ENCODE assay signal across 2 cellular contexts in genomic region chr19:48651682-48652046, GRCh38.
TF ChIP-seq lines count a peak whose summit lies in the region.

No MANE protein-coding gene starts in this region.

TF ChIP-seq in GM23338, 12 proteins besides CTCF, POLR2A, EP300 and RAD21:
- TF ChIP-seq NANOG (IDR thresholded peaks at IDR 0.05; ENCODE audit: borderline replicate concordance) (no peak), ZNF462 (CRISPR knock-in tag; IDR thresholded peaks at IDR 0.05) (no peak), JUNB (IDR thresholded peaks at IDR 0.05; ENCODE audit: unreplicated experiment) (no peak), STAT1 (IDR thresholded peaks at IDR 0.05; ENCODE audit: unreplicated experiment) (no peak), EZH2phosphoT487 (IDR thresholded peaks at IDR 0.05; ENCODE audit: unreplicated experiment) (no peak), POLR2AphosphoS5 (IDR thresholded peaks at IDR 0.05; ENCODE audit: low read depth) (no peak), CREB1 (CRISPR knock-in tag; IDR thresholded peaks at IDR 0.05; ENCODE audit: low read depth) (no peak), REST (IDR thresholded peaks at IDR 0.05; ENCODE audit: unreplicated experiment) (no peak), ZNF331 (CRISPR knock-in tag; IDR thresholded peaks at IDR 0.05; ENCODE audit: low read depth) (no peak), ETS1 (IDR thresholded peaks at IDR 0.05) (no peak), ZNF114 (CRISPR knock-in tag; IDR thresholded peaks at IDR 0.05) (no peak), EZH2 (IDR thresholded peaks at IDR 0.05; ENCODE audit: low read depth, unreplicated experiment) (no peak)

TF ChIP-seq in H1, 55 proteins besides CTCF, POLR2A, EP300 and RAD21:
- no peak for TF ChIP-seq RNF2 (IDR thresholded peaks at IDR 0.05; ENCODE audit: borderline replicate concordance, low read depth, low read length, missing control alignments, poor library complexity, severe bottlenecking)
- TF ChIP-seq, protein P1, sequence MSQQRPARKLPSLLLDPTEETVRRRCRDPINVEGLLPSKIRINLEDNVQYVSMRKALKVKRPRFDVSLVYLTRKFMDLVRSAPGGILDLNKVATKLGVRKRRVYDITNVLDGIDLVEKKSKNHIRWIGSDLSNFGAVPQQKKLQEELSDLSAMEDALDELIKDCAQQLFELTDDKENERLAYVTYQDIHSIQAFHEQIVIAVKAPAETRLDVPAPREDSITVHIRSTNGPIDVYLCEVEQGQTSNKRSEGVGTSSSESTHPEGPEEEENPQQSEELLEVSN (IDR thresholded peaks at IDR 0.05), result no peak
- TF ChIP-seq CEBPB (IDR thresholded peaks at IDR 0.05; ENCODE audit: low read depth, low read length), result no peak
- no peak for TF ChIP-seq RXRA (IDR thresholded peaks at IDR 0.05; ENCODE audit: insufficient read depth, low read depth, low read length)
- TF ChIP-seq, protein P2, sequence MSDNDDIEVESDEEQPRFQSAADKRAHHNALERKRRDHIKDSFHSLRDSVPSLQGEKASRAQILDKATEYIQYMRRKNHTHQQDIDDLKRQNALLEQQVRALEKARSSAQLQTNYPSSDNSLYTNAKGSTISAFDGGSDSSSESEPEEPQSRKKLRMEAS (IDR thresholded peaks at IDR 0.05), result no peak
- no peak for TF ChIP-seq SP4 (IDR thresholded peaks at IDR 0.05; ENCODE audit: low read length)
- TF ChIP-seq GTF2F1 (IDR thresholded peaks at IDR 0.05; ENCODE audit: borderline replicate concordance, low read depth, low read length), result no peak
- no peak for TF ChIP-seq TAF1 (IDR thresholded peaks at IDR 0.05; ENCODE audit: low read depth, low read length)
- no peak for TF ChIP-seq BACH1 (IDR thresholded peaks at IDR 0.05; ENCODE audit: low read length)
- TF ChIP-seq, protein P3, sequence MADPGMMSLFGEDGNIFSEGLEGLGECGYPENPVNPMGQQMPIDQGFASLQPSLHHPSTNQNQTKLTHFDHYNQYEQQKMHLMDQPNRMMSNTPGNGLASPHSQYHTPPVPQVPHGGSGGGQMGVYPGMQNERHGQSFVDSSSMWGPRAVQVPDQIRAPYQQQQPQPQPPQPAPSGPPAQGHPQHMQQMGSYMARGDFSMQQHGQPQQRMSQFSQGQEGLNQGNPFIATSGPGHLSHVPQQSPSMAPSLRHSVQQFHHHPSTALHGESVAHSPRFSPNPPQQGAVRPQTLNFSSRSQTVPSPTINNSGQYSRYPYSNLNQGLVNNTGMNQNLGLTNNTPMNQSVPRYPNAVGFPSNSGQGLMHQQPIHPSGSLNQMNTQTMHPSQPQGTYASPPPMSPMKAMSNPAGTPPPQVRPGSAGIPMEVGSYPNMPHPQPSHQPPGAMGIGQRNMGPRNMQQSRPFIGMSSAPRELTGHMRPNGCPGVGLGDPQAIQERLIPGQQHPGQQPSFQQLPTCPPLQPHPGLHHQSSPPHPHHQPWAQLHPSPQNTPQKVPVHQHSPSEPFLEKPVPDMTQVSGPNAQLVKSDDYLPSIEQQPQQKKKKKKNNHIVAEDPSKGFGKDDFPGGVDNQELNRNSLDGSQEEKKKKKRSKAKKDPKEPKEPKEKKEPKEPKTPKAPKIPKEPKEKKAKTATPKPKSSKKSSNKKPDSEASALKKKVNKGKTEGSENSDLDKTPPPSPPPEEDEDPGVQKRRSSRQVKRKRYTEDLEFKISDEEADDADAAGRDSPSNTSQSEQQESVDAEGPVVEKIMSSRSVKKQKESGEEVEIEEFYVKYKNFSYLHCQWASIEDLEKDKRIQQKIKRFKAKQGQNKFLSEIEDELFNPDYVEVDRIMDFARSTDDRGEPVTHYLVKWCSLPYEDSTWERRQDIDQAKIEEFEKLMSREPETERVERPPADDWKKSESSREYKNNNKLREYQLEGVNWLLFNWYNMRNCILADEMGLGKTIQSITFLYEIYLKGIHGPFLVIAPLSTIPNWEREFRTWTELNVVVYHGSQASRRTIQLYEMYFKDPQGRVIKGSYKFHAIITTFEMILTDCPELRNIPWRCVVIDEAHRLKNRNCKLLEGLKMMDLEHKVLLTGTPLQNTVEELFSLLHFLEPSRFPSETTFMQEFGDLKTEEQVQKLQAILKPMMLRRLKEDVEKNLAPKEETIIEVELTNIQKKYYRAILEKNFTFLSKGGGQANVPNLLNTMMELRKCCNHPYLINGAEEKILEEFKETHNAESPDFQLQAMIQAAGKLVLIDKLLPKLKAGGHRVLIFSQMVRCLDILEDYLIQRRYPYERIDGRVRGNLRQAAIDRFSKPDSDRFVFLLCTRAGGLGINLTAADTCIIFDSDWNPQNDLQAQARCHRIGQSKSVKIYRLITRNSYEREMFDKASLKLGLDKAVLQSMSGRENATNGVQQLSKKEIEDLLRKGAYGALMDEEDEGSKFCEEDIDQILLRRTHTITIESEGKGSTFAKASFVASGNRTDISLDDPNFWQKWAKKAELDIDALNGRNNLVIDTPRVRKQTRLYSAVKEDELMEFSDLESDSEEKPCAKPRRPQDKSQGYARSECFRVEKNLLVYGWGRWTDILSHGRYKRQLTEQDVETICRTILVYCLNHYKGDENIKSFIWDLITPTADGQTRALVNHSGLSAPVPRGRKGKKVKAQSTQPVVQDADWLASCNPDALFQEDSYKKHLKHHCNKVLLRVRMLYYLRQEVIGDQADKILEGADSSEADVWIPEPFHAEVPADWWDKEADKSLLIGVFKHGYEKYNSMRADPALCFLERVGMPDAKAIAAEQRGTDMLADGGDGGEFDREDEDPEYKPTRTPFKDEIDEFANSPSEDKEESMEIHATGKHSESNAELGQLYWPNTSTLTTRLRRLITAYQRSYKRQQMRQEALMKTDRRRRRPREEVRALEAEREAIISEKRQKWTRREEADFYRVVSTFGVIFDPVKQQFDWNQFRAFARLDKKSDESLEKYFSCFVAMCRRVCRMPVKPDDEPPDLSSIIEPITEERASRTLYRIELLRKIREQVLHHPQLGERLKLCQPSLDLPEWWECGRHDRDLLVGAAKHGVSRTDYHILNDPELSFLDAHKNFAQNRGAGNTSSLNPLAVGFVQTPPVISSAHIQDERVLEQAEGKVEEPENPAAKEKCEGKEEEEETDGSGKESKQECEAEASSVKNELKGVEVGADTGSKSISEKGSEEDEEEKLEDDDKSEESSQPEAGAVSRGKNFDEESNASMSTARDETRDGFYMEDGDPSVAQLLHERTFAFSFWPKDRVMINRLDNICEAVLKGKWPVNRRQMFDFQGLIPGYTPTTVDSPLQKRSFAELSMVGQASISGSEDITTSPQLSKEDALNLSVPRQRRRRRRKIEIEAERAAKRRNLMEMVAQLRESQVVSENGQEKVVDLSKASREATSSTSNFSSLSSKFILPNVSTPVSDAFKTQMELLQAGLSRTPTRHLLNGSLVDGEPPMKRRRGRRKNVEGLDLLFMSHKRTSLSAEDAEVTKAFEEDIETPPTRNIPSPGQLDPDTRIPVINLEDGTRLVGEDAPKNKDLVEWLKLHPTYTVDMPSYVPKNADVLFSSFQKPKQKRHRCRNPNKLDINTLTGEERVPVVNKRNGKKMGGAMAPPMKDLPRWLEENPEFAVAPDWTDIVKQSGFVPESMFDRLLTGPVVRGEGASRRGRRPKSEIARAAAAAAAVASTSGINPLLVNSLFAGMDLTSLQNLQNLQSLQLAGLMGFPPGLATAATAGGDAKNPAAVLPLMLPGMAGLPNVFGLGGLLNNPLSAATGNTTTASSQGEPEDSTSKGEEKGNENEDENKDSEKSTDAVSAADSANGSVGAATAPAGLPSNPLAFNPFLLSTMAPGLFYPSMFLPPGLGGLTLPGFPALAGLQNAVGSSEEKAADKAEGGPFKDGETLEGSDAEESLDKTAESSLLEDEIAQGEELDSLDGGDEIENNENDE (IDR thresholded peaks at IDR 0.05; ENCODE audit: insufficient replicate concordance, low read length), result no peak
- TF ChIP-seq EZH2 (IDR thresholded peaks at IDR 0.05; ENCODE audit: low read depth, low read length, severe bottlenecking), result no peak
- TF ChIP-seq TBP (IDR thresholded peaks at IDR 0.05; ENCODE audit: low read depth, low read length), result no peak
- TF ChIP-seq BCL11A (IDR thresholded peaks at IDR 0.05; ENCODE audit: low read depth in 2 of 2, low read length in 2 of 2), result no peak
- no peak for TF ChIP-seq FOSL1 (IDR thresholded peaks at IDR 0.05; ENCODE audit: insufficient read depth, low read depth, low read length)
- no peak for TF ChIP-seq CREB1 (IDR thresholded peaks at IDR 0.05)
- no peak for TF ChIP-seq TAF7 (optimal IDR thresholded peaks at IDR 0.05; ENCODE audit: borderline replicate concordance, low read depth, low read length)
- TF ChIP-seq SIN3A (conservative IDR thresholded peaks at IDR 0.05 in 1 of 2, IDR thresholded peaks at IDR 0.05 in 1 of 2; ENCODE audit: low read depth in 1 of 2, low read length in 2 of 2), result no peak
- TF ChIP-seq ASH2L (IDR thresholded peaks at IDR 0.05; ENCODE audit: low read length), result no peak
- TF ChIP-seq NRF1 (IDR thresholded peaks at IDR 0.05; ENCODE audit: low read depth, low read length), result no peak
TF ChIP-seq in H1: peak in this region for 0.
